In genomic region chr12:100858658-100859057, GRCh38 we compare ENCODE assay signal across 1 cellular context.
TF ChIP-seq lines count a peak whose summit lies in the region.

No MANE protein-coding gene starts in this region.

TF ChIP-seq in IMR-90, 13 proteins besides CTCF, POLR2A, EP300 and RAD21 (continued from another document):
- TF ChIP-seq ELK1 (IDR thresholded peaks at IDR 0.05; ENCODE audit: borderline replicate concordance, low read depth, low read length) (no peak), BHLHE40 (IDR thresholded peaks at IDR 0.05; ENCODE audit: low read depth, low read length) (no peak), NFE2L2 (IDR thresholded peaks at IDR 0.05; ENCODE audit: low read depth, low read length) (no peak), SMC3 (IDR thresholded peaks at IDR 0.05; ENCODE audit: low read depth, low read length) (no peak)
